In genomic region chr5:10546186-10546585, GRCh38 we compare ENCODE assay signal across 22 cellular contexts.
"Had no signal": no experiment of that assay in that cellular context is flagged by ENCODE, and none has a peak within 500 bp of the region (broad histone marks: within the 10 kb centered on the region; RNA-seq: fewer than 3 reads in every experiment).

No MANE protein-coding gene starts in this region.

- H3K27ac Mint-ChIP-seq: activated naive CD4-positive, alpha-beta T cell treated with anti-CD3 and anti-CD28 coated beads, Interleukin-2, amount 10 ng/mL, durations not matched to agents 7 days and 5 days; naive thymus-derived CD8-positive, alpha-beta T cell; progenitor cell of endocrine pancreas had no signal

- H3K27me3 ChIP-seq: colonic mucosa, right atrium auricular region, uterus had no signal

- H3K36me3 ChIP-seq: adrenal gland, colonic mucosa, esophagus muscularis mucosa, right atrium auricular region, tibial artery, uterus had no signal

- H3K27me3 Mint-ChIP-seq: stimulated activated naive B cell treated with anti-CD40 and anti-IgM and Interleukin-4, amounts not matched to agents 10 μg/mL and 1 μg/mL and 100 μg/mL, for 72 hours had no signal

- H3K36me3 Mint-ChIP-seq: activated naive CD4-positive, alpha-beta T cell treated with anti-CD3 and anti-CD28 coated beads, Interleukin-2, amount 10 ng/mL, durations not matched to agents 7 days and 5 days; naive thymus-derived CD8-positive, alpha-beta T cell; stimulated activated naive B cell treated with anti-CD40 and anti-IgM and Interleukin-4, amounts not matched to agents 10 μg/mL and 1 μg/mL and 100 μg/mL, for 72 hours had no signal

- H3K27ac ChIP-seq: adrenal gland, colonic mucosa, esophagus muscularis mucosa, right atrium auricular region, skin epidermis, tibial artery, uterus had no signal

- H3K4me3 ChIP-seq: adrenal gland, colonic mucosa, esophagus muscularis mucosa, mucosa of descending colon, right atrium auricular region, skin epidermis, tibial artery, uterus had no signal

- H3K4me1 ChIP-seq: adrenal gland, colonic mucosa, uterus had no signal

- H3K4me3 Mint-ChIP-seq: activated naive CD4-positive, alpha-beta T cell treated with anti-CD3 and anti-CD28 coated beads, Interleukin-2, amount 10 ng/mL, durations not matched to agents 7 days and 5 days; naive thymus-derived CD8-positive, alpha-beta T cell; stimulated activated naive B cell treated with anti-CD40 and anti-IgM and Interleukin-4, amounts not matched to agents 10 μg/mL and 1 μg/mL and 100 μg/mL, for 72 hours had no signal

- DNase-seq: activated CD4-positive, CD25-positive, alpha-beta regulatory T cell treated with anti-CD3 and anti-CD28 coated beads, Interleukin-2, amount 50 U/mL, for 72 hours; activated naive CD4-positive, alpha-beta T cell treated with anti-CD3 and anti-CD28 coated beads, Interleukin-2, amount 10 ng/mL, durations not matched to agents 7 days and 5 days; activated T-cell treated with anti-CD3 and anti-CD28 coated beads for 4 hours; adrenal gland; caudate nucleus; colonic mucosa; islet precursor cell; mammary epithelial cell; mucosa of descending colon; naive thymus-derived CD8-positive, alpha-beta T cell; nucleus accumbens; stimulated activated CD4-positive, alpha-beta T cell treated with anti-CD3 and anti-CD28 coated beads, Interleukin-15, amount 100 ng/mL, for 24 hours; stimulated activated CD4-positive, alpha-beta T cell treated with anti-CD3 and anti-CD28 coated beads, Interleukin-4, amount 100 ng/mL, for 1 hour; stimulated activated naive B cell treated with anti-CD40 and anti-IgM and Interleukin-4, amounts not matched to agents 10 μg/mL and 1 μg/mL and 100 μg/mL, for 72 hours; T-helper 9 cell; tibial artery; uterus had no signal

- H3K9me3 ChIP-seq: adrenal gland, colonic mucosa, esophagus muscularis mucosa, mucosa of descending colon, right atrium auricular region, tibial artery, uterus had no signal

- ATAC-seq: left lobe of liver; mucosa of descending colon; naive thymus-derived CD8-positive, alpha-beta T cell; stimulated activated naive B cell treated with anti-CD40 and anti-IgM and Interleukin-4, amounts not matched to agents 10 μg/mL and 1 μg/mL and 100 μg/mL, for 72 hours had no signal

- H3K9me3 Mint-ChIP-seq: naive thymus-derived CD8-positive, alpha-beta T cell; stimulated activated naive B cell treated with anti-CD40 and anti-IgM and Interleukin-4, amounts not matched to agents 10 μg/mL and 1 μg/mL and 100 μg/mL, for 72 hours had no signal

- H3K4me1 Mint-ChIP-seq: activated naive CD4-positive, alpha-beta T cell treated with anti-CD3 and anti-CD28 coated beads, Interleukin-2, amount 10 ng/mL, durations not matched to agents 7 days and 5 days; naive thymus-derived CD8-positive, alpha-beta T cell had no signal
